In genomic region chr6:132511159-132511835, GRCh38 we compare ENCODE assay signal across 9 cellular contexts. TPM values are rescaled to one million over a fixed set of nuclear protein-coding genes. Genes with fewer than 3 reads are reported as not detected.
A peak's percentile ranks its signal among the peaks of the same experiment; 100 is the strongest.
DNase-seq lines count a peak whose midpoint lies in the region; ATAC-seq and TF ChIP-seq lines count a peak whose summit lies in the region.
"Had no signal": no experiment of that assay in that cellular context is flagged by ENCODE, and none has a peak within 500 bp of the region (broad histone marks: within the 10 kb centered on the region; RNA-seq: fewer than 3 reads in every experiment).

No MANE protein-coding gene starts in this region.

- peaks cover 4% of the 10 kb centered on the region for H3K36me3 Mint-ChIP-seq in effector memory CD8-positive, alpha-beta T cell (ENCODE audit: insufficient read depth)

- peak overlapping the region; percentile 93 for H3K4me2 ChIP-seq in osteoblast (ENCODE audit: insufficient read depth, low read length)

- ATAC-seq in effector memory CD8-positive, alpha-beta T cell (replicated peaks), result no peak
- no peak for ATAC-seq in HG03097 (IDR thresholded peaks at IDR 0.05; ENCODE audit: low FRiP score, unreplicated experiment)

- H2AFZ ChIP-seq in osteoblast (ENCODE audit: low read length), result no peak overlapping the region

- peaks cover 37% of the 10 kb centered on the region for H3K4me1 ChIP-seq in osteoblast (ENCODE audit: insufficient read depth, low read length)

- H3K9me3 Mint-ChIP-seq in effector memory CD8-positive, alpha-beta T cell, result no peaks in the 10 kb centered on the region

- DNase-seq in EH (ENCODE audit: low read depth) (peak; percentile 19), LHCN-M2 (ENCODE audit: low read depth) (peak; percentile 15), osteoblast (ENCODE audit: insufficient read length, low spot score, missing footprints) (peak; percentile 53), germinal center (ENCODE audit: low spot score) (no peak), GM19238 (ENCODE audit: insufficient read length, low spot score) (no peak)
- DNase-seq in effector memory CD8-positive, alpha-beta T cell, result no peak
- no peak for DNase-seq in stimulated activated CD4-positive, alpha-beta T cell treated with anti-CD3 and anti-CD28 coated beads, Interleukin-2, amount 100 ng/mL, for 48 hours

- H3K27ac ChIP-seq in osteoblast (ENCODE audit: low read depth, low read length), result no peak overlapping the region

- H3K27me3 ChIP-seq in osteoblast (ENCODE audit: insufficient read depth, low read length), result peaks cover 2% of the 10 kb centered on the region

- no peak for TF ChIP-seq CTCF in osteoblast (IDR thresholded peaks at IDR 0.05; ENCODE audit: extremely low read depth, low read depth, low read length)

- no peaks in the 10 kb centered on the region for H3K9me3 ChIP-seq in osteoblast (ENCODE audit: low read depth, low read length)

- no peaks in the 10 kb centered on the region for H3K36me3 ChIP-seq in osteoblast (ENCODE audit: insufficient read depth, low read length)

- H3K27ac Mint-ChIP-seq in effector memory CD8-positive, alpha-beta T cell, result no peak overlapping the region

- peaks cover 31 to 49% of the 10 kb centered on the region in 2 donors for H3K4me1 Mint-ChIP-seq in effector memory CD8-positive, alpha-beta T cell (ENCODE audit: low read depth in 2 of 2)

- H3K4me3 Mint-ChIP-seq in effector memory CD8-positive, alpha-beta T cell, result peak overlapping the region; percentile 91

- peak overlapping the region; percentile 87 for H3K4me3 ChIP-seq in osteoblast (ENCODE audit: insufficient read depth, low read length)

- H4K20me1 ChIP-seq in osteoblast (ENCODE audit: insufficient read depth, low read length), result peaks cover 32% of the 10 kb centered on the region

- peaks cover 0 to under 1% of the 10 kb centered on the region in 2 donors for H3K27me3 Mint-ChIP-seq in effector memory CD8-positive, alpha-beta T cell

- peaks cover 66% of the 10 kb centered on the region for H3K79me2 ChIP-seq in osteoblast (ENCODE audit: insufficient read depth, low read length)

RNA-seq across cellular contexts. Expression of gene STX7, which starts 1.6 kb away (rescaled TPM):
- total RNA-seq in LHCN-M2 (2014; rRNA removed) (34.1 TPM in 2 replicates), osteoblast (41.5 and 43.8 TPM in 2 replicates)
- 18.1 TPM for polyA plus RNA-seq in LHCN-M2 (2012)

RNA-seq across cellular contexts. Expression of gene TAAR9, which starts 26.8 kb away (rescaled TPM):
- total RNA-seq in LHCN-M2 (2014; rRNA removed), result not detected in 2 replicates
- not detected for polyA plus RNA-seq in LHCN-M2 (2012)
- total RNA-seq in osteoblast, result not detected in 2 replicates
- total RNA-seq: HT1080 had no signal

RNA-seq across cellular contexts. Expression of gene TAAR8, which starts 41.2 kb away (rescaled TPM):
- total RNA-seq in LHCN-M2 (2014; rRNA removed), result not detected in 2 replicates
- not detected for polyA plus RNA-seq in LHCN-M2 (2012)
- total RNA-seq in osteoblast, result not detected in 2 replicates
- total RNA-seq: HT1080 had no signal

RNA-seq across cellular contexts. Expression of gene TAAR6, which starts 58.8 kb away (rescaled TPM):
- not detected in 2 replicates for total RNA-seq in LHCN-M2 (2014; rRNA removed)
- polyA plus RNA-seq in LHCN-M2 (2012), result not detected
- total RNA-seq in osteoblast, result not detected in 2 replicates
- total RNA-seq: HT1080 had no signal

Comparison
In these comparisons a context has a peak if more than half of its experiments do, and no peak if none do; other contexts are left out.
1. DNase-seq: peak in EH (single experiment), LHCN-M2 (single experiment) and osteoblast (single experiment); none in effector memory CD8-positive, alpha-beta T cell (0 of 3), germinal center (single experiment), stimulated activated CD4-positive, alpha-beta T cell treated with anti-CD3 and anti-CD28 coated beads, Interleukin-2, amount 100 ng/mL, for 48 hours (0 of 2) and GM19238 (single experiment).